7 cellular contexts compared by ENCODE assay signal in the genomic region with DNA sequence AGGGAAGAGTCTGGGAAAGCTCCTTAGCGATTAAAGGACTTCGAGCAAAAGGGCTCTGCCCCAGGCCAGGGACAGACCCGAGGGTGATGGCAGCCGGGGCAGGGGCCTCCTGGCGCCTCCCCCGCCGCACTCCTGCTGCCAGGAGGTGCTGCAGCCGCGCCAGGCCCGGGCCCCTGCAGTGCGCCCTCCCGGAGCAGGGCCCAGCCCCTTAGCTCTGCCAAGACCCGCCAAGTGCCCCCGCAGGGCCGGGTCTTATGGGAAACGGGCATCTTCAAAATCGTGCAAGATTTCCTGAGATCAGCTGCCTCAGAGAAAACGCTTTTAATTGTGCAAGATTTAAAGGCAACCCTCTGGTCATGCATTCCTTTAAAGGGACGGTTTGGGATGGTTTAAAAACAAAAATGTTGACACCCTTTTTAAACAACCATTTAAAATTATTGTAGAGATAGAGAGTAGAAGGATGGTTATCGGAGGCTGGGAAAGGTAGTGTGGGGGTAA. TPM values are rescaled to one million over a fixed set of nuclear protein-coding genes. Genes with fewer than 3 reads are reported as not detected.
DNase-seq lines count a peak whose midpoint lies in the region; ATAC-seq and TF ChIP-seq lines count a peak whose summit lies in the region.

No MANE protein-coding gene starts in this region.

- peak overlapping the region; percentile 49 to 65 for H3K4me3 ChIP-seq in HCT116 (replicated peaks in 1 of 2; ENCODE audit: low read depth in 1 of 2, low read length in 2 of 2)
- H3K4me3 ChIP-seq in mesodermal cell (ENCODE audit: extremely low read depth, insufficient read depth, low read length, poor library complexity, severe bottlenecking), result peak overlapping the region; percentile 68
- peak overlapping the region; percentile 83 to 88 for H3K4me3 ChIP-seq in vagina

- no peak for TF ChIP-seq POLR2A in HCT116 (IDR thresholded peaks at IDR 0.05; ENCODE audit: borderline replicate concordance, extremely low read depth, insufficient read depth, insufficient read length)
- TF ChIP-seq POLR2A in vagina (IDR thresholded peaks at IDR 0.05), result no peak

- CTCF ChIA-PET in HCT116 (lab: Charles Lee), result interaction anchor here (1.0 kb wide), 2 partner anchors 10 to 55 kb away, joined by 3 read pairs; no protein-coding TSS in a partner anchor

- no peak for DNase-seq in HCT116 (ENCODE audit: low read depth, low spot score)
- peak; percentile 8 for DNase-seq in NCI-H345 treated with DMSO at 0.1 percent for 48 hours (lab: John Stamatoyannopoulos, UW; ENCODE audit: unreplicated experiment)
- peak; percentile 20 for DNase-seq in dedifferentiated amniotic fluid mesenchymal stem cell (ENCODE audit: extremely low spot score)
- DNase-seq in vagina (ENCODE audit: extremely low spot score in 2 of 2), result no peak
- no peak for DNase-seq in NCI-H446 (lab: John Stamatoyannopoulos, UW)

- peak overlapping the region; percentile 61; the same call in 1 of the 2 replicates for H3K27ac ChIP-seq in HCT116 (ENCODE audit: low read depth, low read length)
- H3K27ac ChIP-seq in mesodermal cell (ENCODE audit: low read depth, low read length, severe bottlenecking), result peak overlapping the region; percentile 43
- peak overlapping the region; percentile 96 for H3K27ac ChIP-seq in vagina

- WGBS in mesodermal cell (ENCODE audit: insufficient coverage in 2 of 2), 2 experiments, result 2 to 3% methylated on average over 16 to 18 of the region's 20 CpGs

- peak overlapping the region; percentile 96 for H3K4me2 ChIP-seq in HCT116 (ENCODE audit: low read length)

- intact Hi-C loops in HCT116 (cut with micrococcal nuclease) (no loop called here), vagina (cut with DNase I) (loop anchor here (10.0 kb wide), 2 partner anchors 48 to 112 kb away; a partner anchor contains a TSS)

- H2AFZ ChIP-seq in HCT116 (ENCODE audit: low read depth, low read length, poor library complexity, severe bottlenecking), result no peak overlapping the region

- H3K9ac ChIP-seq in HCT116 (ENCODE audit: low read length), result peak overlapping the region; percentile 70

- ATAC-seq in GM18517 (IDR thresholded peaks at IDR 0.05; ENCODE audit: unreplicated experiment) (peak; percentile 18), HCT116 (peak; percentile 31)

- peaks cover 14% of the 10 kb centered on the region; the same call in 1 of the 2 replicates for H4K20me1 ChIP-seq in HCT116 (ENCODE audit: insufficient read depth)

- no peak for TF ChIP-seq CTCF in HCT116 (IDR thresholded peaks at IDR 0.05 in 2 of 3, conservative IDR thresholded peaks at IDR 0.05 in 1 of 3; ENCODE audit: borderline replicate concordance in 1 of 3, insufficient read depth in 1 of 3, low read depth in 2 of 3, low read length in 2 of 3)
- no peak for TF ChIP-seq CTCF in vagina (IDR thresholded peaks at IDR 0.05)

- no peaks in the 10 kb centered on the region for H3K9me3 ChIP-seq in HCT116 (ENCODE audit: control insufficient read depth in 1 of 2, insufficient read depth in 1 of 2, low read depth in 1 of 2, low read length in 2 of 2)
- H3K9me3 ChIP-seq in mesodermal cell (ENCODE audit: control insufficient read depth, low read length), result no peaks in the 10 kb centered on the region
- H3K9me3 ChIP-seq in vagina, result no peaks in the 10 kb centered on the region

- RAD21 ChIA-PET in HCT116 (lab: Charles Lee; ENCODE audit: low non-redundant PET in 1 of 2, low total read pairs in 2 of 2, uncharacterized antibody in 2 of 2, unreplicated experiment in 2 of 2), result no interaction called here

- H3K4me1 ChIP-seq in HCT116 (ENCODE audit: control insufficient read depth in 1 of 2, insufficient read depth in 2 of 2, low read length in 2 of 2), result peaks cover 21 to 27% of the 10 kb centered on the region in 2 experiments
- peaks cover 10% of the 10 kb centered on the region for H3K4me1 ChIP-seq in mesodermal cell (ENCODE audit: control insufficient read depth, insufficient read depth, low read length, poor library complexity, severe bottlenecking)
- peaks cover 11% of the 10 kb centered on the region for H3K4me1 ChIP-seq in vagina

- no peaks in the 10 kb centered on the region for H3K36me3 ChIP-seq in HCT116 (ENCODE audit: control insufficient read depth in 1 of 2, insufficient read depth in 2 of 2, low read length in 2 of 2)
- peaks cover 3% of the 10 kb centered on the region for H3K36me3 ChIP-seq in mesodermal cell (ENCODE audit: control insufficient read depth, insufficient read depth, low read length)
- H3K36me3 ChIP-seq in vagina, result peaks cover 0 to 1% of the 10 kb centered on the region in 2 donors

- no peaks in the 10 kb centered on the region for H3K9me2 ChIP-seq in HCT116 (ENCODE audit: insufficient read depth)

- peaks cover 7% of the 10 kb centered on the region; the same call in 1 of the 2 replicates for H3K79me2 ChIP-seq in HCT116 (ENCODE audit: insufficient read depth, low read length)

- no peak for TF ChIP-seq RAD21 in HCT116 (IDR thresholded peaks at IDR 0.05; ENCODE audit: low read depth)

- no TSS peak for BruUV-seq in HCT116 (replicated peaks; lab: Mats Ljungman, UMichigan)

- POLR2A ChIA-PET in HCT116 (lab: Charles Lee), result no interaction called here

- H3K27me3 ChIP-seq in HCT116 (ENCODE audit: insufficient read depth, low read length) (0 out of 2 replicates have a peak, but pooled peaks cover 10% of the 10 kb centered on the region), vagina (no peaks in the 10 kb centered on the region)

TF ChIP-seq in HCT116, 20 proteins besides CTCF, POLR2A, EP300 and RAD21:
- TF ChIP-seq ZFX (IDR thresholded peaks at IDR 0.05) (peak; percentile 39), ZNF274 (IDR thresholded peaks at IDR 0.05; ENCODE audit: low read depth, low read length) (no peak)

RNA-seq across cellular contexts. Expression of a gene that starts 52.4 kb away (rescaled TPM):
- 21.6 TPM for total RNA-seq in HCT116 (2021; ENCODE audit: unreplicated experiment)
- 6.5 and 8.8 TPM in 2 replicates for polyA plus RNA-seq in HCT116 (2012)
- polyA plus RNA-seq in mesodermal cell (2013, experiment 1 of 2), result 24.3 TPM
- 25.0 TPM for polyA plus RNA-seq in mesodermal cell (2013, experiment 2 of 2)
- 15.7 TPM for total RNA-seq in vagina

Comparison
In these comparisons a context has a peak if more than half of its experiments do, and no peak if none do; other contexts are left out.
1. DNase-seq: peak in NCI-H345 treated with DMSO at 0.1 percent for 48 hours (single experiment) and dedifferentiated amniotic fluid mesenchymal stem cell (single experiment); none in HCT116 (single experiment), vagina (0 of 2) and NCI-H446 (0 of 2).
2. H3K27ac ChIP-seq: peak in every context shown above with its lines; median percentile 96 in vagina; 61 in HCT116; 43 in mesodermal cell.
3. Peak in every context shown above with its lines, with median percentiles within 50 percentile points of each other: H3K4me3 ChIP-seq.